13 cellular contexts compared by ENCODE assay signal in the genomic region with DNA sequence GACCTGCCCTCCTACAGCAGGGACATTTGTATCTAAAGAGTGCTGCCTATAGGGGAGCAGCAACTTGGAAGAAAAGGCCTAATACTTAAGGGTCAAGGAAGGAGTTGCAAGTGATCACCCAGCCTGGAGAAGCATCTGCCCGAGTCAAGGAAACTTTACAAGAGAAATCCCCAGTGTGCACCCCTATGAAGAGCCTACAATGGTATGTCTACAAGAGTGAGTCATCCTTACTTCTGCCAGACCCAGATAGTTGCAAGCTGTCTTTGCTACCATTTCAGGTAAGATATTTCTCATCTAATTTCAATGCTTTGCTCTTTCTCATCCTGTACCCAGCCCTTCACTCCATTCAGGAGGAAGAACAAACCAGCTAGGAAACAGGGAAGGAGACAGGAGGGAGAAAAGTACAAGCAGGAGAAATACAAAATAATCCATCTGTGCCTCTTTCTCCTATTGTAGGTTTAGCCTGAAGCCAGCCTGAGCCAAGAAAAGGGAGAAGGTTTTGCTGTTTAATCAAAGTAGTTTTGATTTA. TPM values are rescaled to one million over a fixed set of nuclear protein-coding genes. Genes with fewer than 3 reads are reported as not detected.
A peak's percentile ranks its signal among the peaks of the same experiment; 100 is the strongest.
DNase-seq lines count a peak whose midpoint lies in the region; ATAC-seq and TF ChIP-seq lines count a peak whose summit lies in the region.
"Had no signal": no experiment of that assay in that cellular context is flagged by ENCODE, and none has a peak within 500 bp of the region (broad histone marks: within the 10 kb centered on the region; RNA-seq: fewer than 3 reads in every experiment).

No MANE protein-coding gene starts in this region.

- no peak for TF ChIP-seq CTCF in fibroblast of pulmonary artery (IDR thresholded peaks at IDR 0.05; ENCODE audit: low read length, missing control alignments)
- no peak for TF ChIP-seq CTCF in type B pancreatic cell (conservative IDR thresholded peaks at IDR 0.05)

- ATAC-seq in HG03095 (IDR thresholded peaks at IDR 0.05; ENCODE audit: unreplicated experiment): no peak
- ATAC-seq in GM18867 (IDR thresholded peaks at IDR 0.05; ENCODE audit: unreplicated experiment): no peak

- no peaks in the 10 kb centered on the region for H3K9me3 Mint-ChIP-seq in activated T-cell treated with anti-CD3 and anti-CD28 coated beads, Interleukin-2, amount 50 U/mL, for 24 hours
- H3K9me3 Mint-ChIP-seq in type B pancreatic cell: peaks cover 19% of the 10 kb centered on the region

- H3K27ac Mint-ChIP-seq in activated T-cell treated with anti-CD3 and anti-CD28 coated beads, Interleukin-2, amount 50 U/mL, for 24 hours: peak overlapping the region; percentile 17
- H3K27ac Mint-ChIP-seq in type B pancreatic cell: peak overlapping the region; percentile 48
- H3K27ac Mint-ChIP-seq: nephron had no signal

- H3K27me3 Mint-ChIP-seq in activated T-cell treated with anti-CD3 and anti-CD28 coated beads, Interleukin-2, amount 50 U/mL, for 24 hours: no peaks in the 10 kb centered on the region
- H3K27me3 Mint-ChIP-seq in type B pancreatic cell: no peaks in the 10 kb centered on the region

- no peak for DNase-seq in activated T-cell treated with anti-CD3 and anti-CD28 coated beads, Interleukin-2, amount 50 U/mL, for 24 hours
- DNase-seq in activated T-cell treated with anti-CD3 and anti-CD28 coated beads for 4 hours (no peak), RKO (ENCODE audit: low spot score) (peak; percentile 48), fibroblast of pulmonary artery (ENCODE audit: low read depth) (peak; percentile 72), type B pancreatic cell (ENCODE audit: extremely low spot score, unreplicated experiment) (no peak), DMS79 (lab: John Stamatoyannopoulos, UW) (no peak)
- DNase-seq: activated effector memory CD4-positive, alpha-beta T cell treated with Interleukin-2 at 50 U/mL for 16 hours; CD4-positive, CD25-positive, alpha-beta regulatory T cell; esophagus squamous epithelium; MM.1S had no signal

- H3K4me3 ChIP-seq in fibroblast of pulmonary artery (replicated peaks; ENCODE audit: low read depth, low read length): no peak overlapping the region
- H3K4me3 ChIP-seq: esophagus squamous epithelium had no signal

- peaks cover 10% of the 10 kb centered on the region for H3K4me1 Mint-ChIP-seq in activated T-cell treated with anti-CD3 and anti-CD28 coated beads, Interleukin-2, amount 50 U/mL, for 24 hours (ENCODE audit: low read depth)
- peaks cover 22% of the 10 kb centered on the region for H3K4me1 Mint-ChIP-seq in type B pancreatic cell (ENCODE audit: unreplicated experiment)
- H3K4me1 Mint-ChIP-seq: CD4-positive, CD25-positive, alpha-beta regulatory T cell had no signal

- no peak overlapping the region for H3K4me3 Mint-ChIP-seq in activated T-cell treated with anti-CD3 and anti-CD28 coated beads, Interleukin-2, amount 50 U/mL, for 24 hours
- peak overlapping the region; percentile 2 for H3K4me3 Mint-ChIP-seq in type B pancreatic cell
- H3K4me3 Mint-ChIP-seq: CD4-positive, CD25-positive, alpha-beta regulatory T cell; nephron had no signal

- no peaks in the 10 kb centered on the region for H3K36me3 Mint-ChIP-seq in activated T-cell treated with anti-CD3 and anti-CD28 coated beads, Interleukin-2, amount 50 U/mL, for 24 hours (ENCODE audit: low read depth)
- no peaks in the 10 kb centered on the region for H3K36me3 Mint-ChIP-seq in type B pancreatic cell
- H3K36me3 Mint-ChIP-seq: CD4-positive, CD25-positive, alpha-beta regulatory T cell had no signal

RNA-seq across cellular contexts. Expression of gene AGR3, which starts 34.4 kb away (rescaled TPM):
- 5.2 and 10.4 TPM in 2 replicates for total RNA-seq in type B pancreatic cell (ENCODE audit: low replicate concordance)
- total RNA-seq: CD4-positive, CD25-positive, alpha-beta regulatory T cell had no signal

Comparison
In these comparisons a context has a peak if more than half of its experiments do, and no peak if none do; other contexts are left out.
1. DNase-seq: peak in RKO (single experiment) and fibroblast of pulmonary artery (single experiment); none in activated T-cell treated with anti-CD3 and anti-CD28 coated beads, Interleukin-2, amount 50 U/mL, for 24 hours (single experiment), activated T-cell treated with anti-CD3 and anti-CD28 coated beads for 4 hours (single experiment), type B pancreatic cell (single experiment) and DMS79 (single experiment).